11 cellular contexts compared by ENCODE assay signal in the genomic region with DNA sequence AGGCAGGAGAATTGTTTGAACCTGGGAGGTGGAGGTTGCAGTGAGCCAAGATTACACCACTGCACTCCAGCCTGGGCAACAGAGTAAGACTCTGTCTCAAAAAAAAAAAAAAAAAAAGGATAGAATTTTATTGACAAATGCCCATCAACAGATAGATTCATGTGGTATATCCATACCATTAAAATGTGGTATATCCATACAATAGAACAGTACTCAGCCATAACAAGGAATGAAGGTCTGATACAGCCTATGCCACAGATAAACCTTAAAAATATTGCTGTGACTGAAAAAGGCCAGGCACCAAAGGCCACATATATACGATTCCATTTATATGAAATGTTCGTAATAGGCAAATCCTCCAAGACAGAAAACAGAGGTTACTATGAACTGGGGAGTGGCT.
"Had no signal": no experiment of that assay in that cellular context is flagged by ENCODE, and none has a peak within 500 bp of the region (broad histone marks: within the 10 kb centered on the region; RNA-seq: fewer than 3 reads in every experiment).

No MANE protein-coding gene starts in this region.

- FAIRE-seq: H1, H54 had no signal

- H3K9me3 ChIP-seq: HAP-1 had no signal

- DNase-seq: GM23248, GOT3, H7, H9, HCEC 1CT, HFFc6 had no signal

- H3K4me3 ChIP-seq: GM23248, GM23338, HAP-1 had no signal

- H3K27ac ChIP-seq: GM23248 had no signal

- H3K36me3 ChIP-seq: HAP-1 had no signal

- H2AFZ ChIP-seq: GM23248, GM23338 had no signal

- H3K9ac ChIP-seq: GM23248 had no signal

- H3K4me2 ChIP-seq: GM23338 had no signal

- ATAC-seq: GM23338, HCT116 had no signal
